In genomic region chr1:235697517-235697916, GRCh38 we compare ENCODE assay signal across 23 cellular contexts. TPM values are rescaled to one million over a fixed set of nuclear protein-coding genes. Genes with fewer than 3 reads are reported as not detected.
DNase-seq lines count a peak whose midpoint lies in the region; ATAC-seq and TF ChIP-seq lines count a peak whose summit lies in the region.
"Had no signal": no experiment of that assay in that cellular context is flagged by ENCODE, and none has a peak within 500 bp of the region (broad histone marks: within the 10 kb centered on the region; RNA-seq: fewer than 3 reads in every experiment).

No MANE protein-coding gene starts in this region.

- H3K27me3 ChIP-seq in GM23338 (ENCODE audit: insufficient read depth) (no peaks in the 10 kb centered on the region), endodermal cell (ENCODE audit: control insufficient read depth, insufficient read depth, low read length, poor library complexity, severe bottlenecking) (no peaks in the 10 kb centered on the region), gastrocnemius medialis (no peaks in the 10 kb centered on the region)
- H3K27me3 ChIP-seq: right atrium auricular region, upper lobe of left lung had no signal

- H3K4me2 ChIP-seq in GM23338, result no peak overlapping the region

- no peak overlapping the region for H3K9ac ChIP-seq in endodermal cell (ENCODE audit: extremely low read depth, low read length, poor library complexity, severe bottlenecking)

- no peak overlapping the region for H3K27ac ChIP-seq in GM23338 (ENCODE audit: low read depth)
- no peak overlapping the region for H3K27ac ChIP-seq in endodermal cell (ENCODE audit: low read depth, low read length)
- no peak overlapping the region for H3K27ac ChIP-seq in gastrocnemius medialis
- H3K27ac ChIP-seq: coronary artery, lower lobe of right lung, right atrium auricular region, RWPE1, upper lobe of left lung had no signal

- TF ChIP-seq CTCF in GM23338 (conservative IDR thresholded peaks at IDR 0.05; ENCODE audit: low read depth in 2 of 2), result no peak
- TF ChIP-seq CTCF in endodermal cell (conservative IDR thresholded peaks at IDR 0.05), result no peak
- TF ChIP-seq CTCF in gastrocnemius medialis (IDR thresholded peaks at IDR 0.05 in 4 of 5, conservative IDR thresholded peaks at IDR 0.05 in 1 of 5), result no peak

- in situ Hi-C loops in gastrocnemius medialis (cut with MboI; ENCODE audit: low sequenced_read_pairs in 4 of 4), result no loop called here

- TF ChIP-seq POLR2A in gastrocnemius medialis (IDR thresholded peaks at IDR 0.05), result no peak

- H3K36me3 ChIP-seq in GM23338 (ENCODE audit: insufficient read depth), result no peaks in the 10 kb centered on the region
- H3K36me3 ChIP-seq in endodermal cell (ENCODE audit: control insufficient read depth, insufficient read depth, low read length), result no peaks in the 10 kb centered on the region
- H3K36me3 ChIP-seq in gastrocnemius medialis, result peaks cover 0 to 65% of the 10 kb centered on the region in 2 donors

- H3K9me3 Mint-ChIP-seq in GM23338 (no peaks in the 10 kb centered on the region), endodermal cell (no peaks in the 10 kb centered on the region)
- no peaks in the 10 kb centered on the region for H3K9me3 Mint-ChIP-seq in activated naive CD8-positive, alpha-beta T cell treated with anti-CD3 and anti-CD28 coated beads, Interleukin-2, amount 10 ng/mL, durations not matched to agents 7 days and 5 days

- ATAC-seq in GM23338 (no peak), gastrocnemius medialis (no peak), HG03520 (IDR thresholded peaks at IDR 0.05; ENCODE audit: unreplicated experiment) (no peak)
- no peak for ATAC-seq in activated naive CD8-positive, alpha-beta T cell treated with anti-CD3 and anti-CD28 coated beads, Interleukin-2, amount 10 ng/mL, durations not matched to agents 7 days and 5 days (ENCODE audit: low read depth)
- ATAC-seq in stimulated activated naive CD8-positive, alpha-beta T cell treated with anti-CD3 and anti-CD28 coated beads, Interleukin-15, Interleukin-2, amounts not matched to agents 100 U/mL and 50 U/mL, for 24 hours, result peak; percentile 98
- ATAC-seq: lower lobe of right lung had no signal

- peak; percentile 9 for DNase-seq in stimulated activated CD4-positive, alpha-beta T cell treated with anti-CD3 and anti-CD28 coated beads, Interleukin-15, amount 100 ng/mL, for 24 hours
- DNase-seq in stimulated activated CD4-positive, alpha-beta T cell treated with anti-CD3 and anti-CD28 coated beads, Interleukin-2, amount 100 ng/mL, for 24 hours, result no peak
- DNase-seq in GM23338 (ENCODE audit: low spot score) (no peak), endodermal cell (no peak), gastrocnemius medialis (no peak)
- no peak for DNase-seq in activated naive CD8-positive, alpha-beta T cell treated with anti-CD3 and anti-CD28 coated beads, Interleukin-2, amount 10 ng/mL, durations not matched to agents 7 days and 5 days
- DNase-seq in stimulated activated naive CD8-positive, alpha-beta T cell treated with anti-CD3 and anti-CD28 coated beads, Interleukin-15, Interleukin-2, amounts not matched to agents 100 U/mL and 50 U/mL, for 24 hours, result no peak
- DNase-seq: activated CD4-positive, alpha-beta T cell treated with anti-CD3 and anti-CD28 coated beads, Interleukin-2, amount 50 U/mL, for 48 hours; activated gamma-delta T cell; DMS79 treated with DMSO at 0.1 percent for 48 hours; GOT3; lower lobe of right lung; NCI-H2107; NCI-H510A treated with DMSO at 0.1 percent for 48 hours; nucleus accumbens; stimulated activated naive CD4-positive, alpha-beta T cell treated with Interleukin-2 at 50 U/mL for 16 hours; SW 1271; upper lobe of left lung had no signal

- no peaks in the 10 kb centered on the region for H3K9me3 ChIP-seq in endodermal cell (ENCODE audit: control insufficient read depth, low read length)
- H3K9me3 ChIP-seq in gastrocnemius medialis, result no peaks in the 10 kb centered on the region
- H3K9me3 ChIP-seq: lower lobe of right lung, right atrium auricular region, upper lobe of left lung had no signal

- no peaks in the 10 kb centered on the region for H3K9me2 ChIP-seq in GM23338 (ENCODE audit: insufficient read depth)

- H3K4me1 ChIP-seq in GM23338 (ENCODE audit: insufficient read depth) (peaks cover 3% of the 10 kb centered on the region; the same call in 1 of the 2 replicates), endodermal cell (ENCODE audit: control insufficient read depth, insufficient read depth, low read length) (no peaks in the 10 kb centered on the region), gastrocnemius medialis (no peaks in the 10 kb centered on the region)
- H3K4me1 ChIP-seq: lower lobe of right lung, right atrium auricular region, upper lobe of left lung had no signal

- no peaks in the 10 kb centered on the region for H3K27me3 Mint-ChIP-seq in GM23338 (ENCODE audit: insufficient read depth, low read depth, poor library complexity)
- no peaks in the 10 kb centered on the region for H3K27me3 Mint-ChIP-seq in activated naive CD8-positive, alpha-beta T cell treated with anti-CD3 and anti-CD28 coated beads, Interleukin-2, amount 10 ng/mL, durations not matched to agents 7 days and 5 days
- no peaks in the 10 kb centered on the region for H3K27me3 Mint-ChIP-seq in endodermal cell (ENCODE audit: insufficient read depth)
- H3K27me3 Mint-ChIP-seq: brain had no signal

- H3K4me1 Mint-ChIP-seq in GM23338, result peaks cover 5% of the 10 kb centered on the region; the same call in 2 of the 3 replicates
- peaks cover 4% of the 10 kb centered on the region for H3K4me1 Mint-ChIP-seq in activated naive CD8-positive, alpha-beta T cell treated with anti-CD3 and anti-CD28 coated beads, Interleukin-2, amount 10 ng/mL, durations not matched to agents 7 days and 5 days
- H3K4me1 Mint-ChIP-seq in endodermal cell, result no peaks in the 10 kb centered on the region
- H3K4me1 Mint-ChIP-seq: brain had no signal

- POLR2A ChIA-PET in activated naive CD8-positive, alpha-beta T cell treated with anti-CD3 and anti-CD28 coated beads, Interleukin-2, amount 10 ng/mL, durations not matched to agents 7 days and 5 days (lab: Charles Lee), result no interaction called here

- H3K4me3 ChIP-seq in GM23338 (no peak overlapping the region), endodermal cell (ENCODE audit: low read length) (no peak overlapping the region), gastrocnemius medialis (no peak overlapping the region)
- H3K4me3 ChIP-seq: coronary artery, lower lobe of right lung, right atrium auricular region, upper lobe of left lung had no signal

- H3K4me3 Mint-ChIP-seq in GM23338, result no peak overlapping the region
- H3K4me3 Mint-ChIP-seq in activated naive CD8-positive, alpha-beta T cell treated with anti-CD3 and anti-CD28 coated beads, Interleukin-2, amount 10 ng/mL, durations not matched to agents 7 days and 5 days, result no peak overlapping the region
- no peak overlapping the region for H3K4me3 Mint-ChIP-seq in endodermal cell
- H3K4me3 Mint-ChIP-seq: brain had no signal

- WGBS in endodermal cell (ENCODE audit: insufficient coverage in 1 of 2, insufficient read length in 1 of 2), 2 experiments, result 93 to 96% methylated on average over 2 of the region's 2 CpGs

- peak overlapping the region; percentile 38; the same call in 1 of the 2 replicates for H2AFZ ChIP-seq in GM23338

- H3K27ac Mint-ChIP-seq in GM23338 (no peak overlapping the region), endodermal cell (no peak overlapping the region)
- H3K27ac Mint-ChIP-seq in activated naive CD8-positive, alpha-beta T cell treated with anti-CD3 and anti-CD28 coated beads, Interleukin-2, amount 10 ng/mL, durations not matched to agents 7 days and 5 days, result peak overlapping the region; percentile 6
- H3K27ac Mint-ChIP-seq: brain had no signal

- intact Hi-C loops in gastrocnemius medialis (cut with DNase I; ENCODE audit: low total_unique reads), result no loop called here

- H3K36me3 Mint-ChIP-seq in GM23338 (ENCODE audit: low read depth) (no peaks in the 10 kb centered on the region), endodermal cell (ENCODE audit: low read depth) (no peaks in the 10 kb centered on the region)
- peaks cover 44% of the 10 kb centered on the region for H3K36me3 Mint-ChIP-seq in activated naive CD8-positive, alpha-beta T cell treated with anti-CD3 and anti-CD28 coated beads, Interleukin-2, amount 10 ng/mL, durations not matched to agents 7 days and 5 days

- no peaks in the 10 kb centered on the region for H3K79me2 ChIP-seq in GM23338 (replicated peaks; ENCODE audit: insufficient read depth)

- H3F3A ChIP-seq in GM23338 (replicated peaks; ENCODE audit: low read depth), result no peaks in the 10 kb centered on the region

- H4K20me1 ChIP-seq in GM23338 (replicated peaks; ENCODE audit: insufficient read depth), result no peaks in the 10 kb centered on the region

TF ChIP-seq in GM23338, 12 proteins besides CTCF, POLR2A, EP300 and RAD21 (continues in another document):
- TF ChIP-seq ZNF114 (CRISPR knock-in tag; IDR thresholded peaks at IDR 0.05) (no peak), POLR2AphosphoS5 (IDR thresholded peaks at IDR 0.05; ENCODE audit: low read depth) (no peak), JUNB (IDR thresholded peaks at IDR 0.05; ENCODE audit: unreplicated experiment) (no peak), CREB1 (CRISPR knock-in tag; IDR thresholded peaks at IDR 0.05; ENCODE audit: low read depth) (no peak), STAT1 (IDR thresholded peaks at IDR 0.05; ENCODE audit: unreplicated experiment) (no peak), ZNF331 (CRISPR knock-in tag; IDR thresholded peaks at IDR 0.05; ENCODE audit: low read depth) (no peak), EZH2phosphoT487 (IDR thresholded peaks at IDR 0.05; ENCODE audit: unreplicated experiment) (no peak)

RNA-seq across cellular contexts. Expression of gene GNG4, which starts 47.9 kb away (rescaled TPM):
- 49.2 and 53.5 TPM in 2 replicates for total RNA-seq in GM23338 (2014; rRNA removed; shearing (Covaris generic))
- polyA plus RNA-seq in GM23338 (2016; fragmentation: Nextera tagmentation; extraction: Ambion mirVana), result 37.9 and 40.2 TPM in 2 replicates
- not detected for total RNA-seq in activated naive CD8-positive, alpha-beta T cell treated with anti-CD3 and anti-CD28 coated beads, Interleukin-2, amount 10 ng/mL, durations not matched to agents 7 days and 5 days
- total RNA-seq in endodermal cell, result 10 to 100 TPM; 13.5 to 14.2 TPM
- 23.3 TPM for polyA plus RNA-seq in endodermal cell (2013, experiment 1 of 2)
- polyA plus RNA-seq in endodermal cell (2013, experiment 2 of 2), result 22.1 TPM
- not detected for total RNA-seq in gastrocnemius medialis
- total RNA-seq: lower lobe of right lung, right atrium auricular region had no signal

Comparison
In these comparisons a context has a peak if more than half of its experiments do, and no peak if none do; other contexts are left out.
1. RNA of gene GNG4, which starts 47.9 kb away (total RNA-seq): 49.2 to 53.5 TPM in GM23338 and 13.5 to 14.2 TPM in endodermal cell; not detected in gastrocnemius medialis and not detected in activated naive CD8-positive, alpha-beta T cell treated with anti-CD3 and anti-CD28 coated beads, Interleukin-2, amount 10 ng/mL, durations not matched to agents 7 days and 5 days; every median in the first group is over 10 times any median in the second.